23 cellular contexts compared by ENCODE assay signal in genomic region chr2:174036825-174037224, GRCh38.
DNase-seq lines count a peak whose midpoint lies in the region; ATAC-seq and TF ChIP-seq lines count a peak whose summit lies in the region.
"Had no signal": no experiment of that assay in that cellular context is flagged by ENCODE, and none has a peak within 500 bp of the region (broad histone marks: within the 10 kb centered on the region; RNA-seq: fewer than 3 reads in every experiment).

No MANE protein-coding gene starts in this region.

- peak; percentile 8 for DNase-seq in GM23248
- DNase-seq in RPMI8226: peak; percentile 15
- DNase-seq in lower lobe of right lung: no peak
- no peak for DNase-seq in suprapubic skin (ENCODE audit: low spot score in 2 of 2)
- no peak for DNase-seq in prostate gland (ENCODE audit: low spot score)
- DNase-seq: activated CD4-positive, alpha-beta T cell treated with anti-CD3 and anti-CD28 coated beads for 4 hours; activated naive CD4-positive, alpha-beta T cell treated with Interleukin-2 at 50 U/mL for 16 hours; activated T-cell treated with anti-CD3 and anti-CD28 coated beads, Interleukin-2, amount 50 U/mL, for 4 hours; amygdala; Caco-2; DMS79 treated with DMSO at 0.1 percent for 48 hours; HCEC 1CT; mesendoderm; naive thymus-derived CD4-positive, alpha-beta T cell; NCI-H1092 treated with DMSO at 0.1 percent for 48 hours; NCI-H187 treated with DMSO at 0.1 percent for 48 hours; NCI-H526 treated with DMSO at 0.1 percent for 48 hours; occipital lobe; stimulated activated naive CD8-positive, alpha-beta T cell treated with anti-CD3 and anti-CD28 coated beads, Interleukin-15, Interleukin-2, amounts not matched to agents 100 U/mL and 50 U/mL, for 24 hours; transverse colon had no signal

- H3K4me1 ChIP-seq in GM23248 (ENCODE audit: insufficient read depth): peaks cover 29% of the 10 kb centered on the region
- peaks cover 28% of the 10 kb centered on the region for H3K4me1 ChIP-seq in lower lobe of right lung
- peaks cover 35% of the 10 kb centered on the region for H3K4me1 ChIP-seq in suprapubic skin
- no peaks in the 10 kb centered on the region for H3K4me1 ChIP-seq in prostate gland (replicated peaks)

- H2AFZ ChIP-seq in GM23248: peak overlapping the region; percentile 94

- peak overlapping the region; percentile 95 for H3K27ac ChIP-seq in GM23248
- peak overlapping the region; percentile 34 for H3K27ac ChIP-seq in lower lobe of right lung
- H3K27ac ChIP-seq in suprapubic skin: peak overlapping the region; percentile 59
- no peak overlapping the region for H3K27ac ChIP-seq in prostate gland
- H3K27ac ChIP-seq: cardiac muscle cell had no signal

- in situ Hi-C loops in GM23248 (cut with MboI): no loop called here

- no peaks in the 10 kb centered on the region for H3K79me2 ChIP-seq in GM23248 (ENCODE audit: insufficient read depth)

- TF ChIP-seq POLR2A in suprapubic skin (IDR thresholded peaks at IDR 0.05): no peak
- TF ChIP-seq POLR2A in prostate gland (IDR thresholded peaks at IDR 0.05): no peak

- peak overlapping the region; percentile 86 for H3K9ac ChIP-seq in GM23248

- TF ChIP-seq CTCF in lower lobe of right lung (IDR thresholded peaks at IDR 0.05) (no peak), suprapubic skin (IDR thresholded peaks at IDR 0.05) (no peak), prostate gland (IDR thresholded peaks at IDR 0.05) (no peak)

- H3K36me3 ChIP-seq in GM23248 (ENCODE audit: low read depth) (no peaks in the 10 kb centered on the region), lower lobe of right lung (no peaks in the 10 kb centered on the region), suprapubic skin (no peaks in the 10 kb centered on the region), prostate gland (no peaks in the 10 kb centered on the region)
- H3K36me3 ChIP-seq: cardiac muscle cell, transverse colon had no signal

- H3K4me3 ChIP-seq in GM23248: peak overlapping the region; percentile 74
- H3K4me3 ChIP-seq in lower lobe of right lung: no peak overlapping the region
- no peak overlapping the region for H3K4me3 ChIP-seq in suprapubic skin
- H3K4me3 ChIP-seq in prostate gland: no peak overlapping the region
- H3K4me3 ChIP-seq: cardiac muscle cell, transverse colon had no signal

- no peak for ATAC-seq in lower lobe of right lung
- no peak for ATAC-seq in GM18502 (IDR thresholded peaks at IDR 0.05; ENCODE audit: poor library complexity, unreplicated experiment)
- ATAC-seq in HG02981 (IDR thresholded peaks at IDR 0.05; ENCODE audit: unreplicated experiment): no peak
- ATAC-seq: activated T-cell treated with anti-CD3 and anti-CD28 coated beads, Interleukin-2, amount 50 U/mL, for 4 hours; stimulated activated naive CD8-positive, alpha-beta T cell treated with anti-CD3 and anti-CD28 coated beads, Interleukin-15, Interleukin-2, amounts not matched to agents 100 U/mL and 50 U/mL, for 24 hours had no signal

- no peaks in the 10 kb centered on the region for H3K9me2 ChIP-seq in GM23248 (ENCODE audit: insufficient read depth)

- intact Hi-C loops in lower lobe of right lung (cut with DNase I) (no loop called here), prostate gland (cut with DNase I) (loop anchor here (10.0 kb wide), 1 partner anchor 462 kb away; no protein-coding TSS in a partner anchor)

- TF ChIP-seq EP300 in suprapubic skin (IDR thresholded peaks at IDR 0.05): no peak

- H4K20me1 ChIP-seq in GM23248 (ENCODE audit: insufficient read depth): no peaks in the 10 kb centered on the region

- H3K27me3 ChIP-seq in GM23248 (replicated peaks; ENCODE audit: insufficient read depth) (no peaks in the 10 kb centered on the region), lower lobe of right lung (ENCODE audit: low read depth) (no peaks in the 10 kb centered on the region), suprapubic skin (no peaks in the 10 kb centered on the region), prostate gland (replicated peaks; ENCODE audit: insufficient read depth) (no peaks in the 10 kb centered on the region)
- H3K27me3 ChIP-seq: cardiac muscle cell, transverse colon had no signal

- H3K4me2 ChIP-seq in GM23248 (ENCODE audit: unreplicated experiment): peak overlapping the region; percentile 85

- H3F3A ChIP-seq in GM23248 (ENCODE audit: insufficient read depth): peaks cover 26% of the 10 kb centered on the region

- H3K9me3 ChIP-seq in GM23248 (ENCODE audit: low read depth) (no peaks in the 10 kb centered on the region), lower lobe of right lung (no peaks in the 10 kb centered on the region), suprapubic skin (no peaks in the 10 kb centered on the region), prostate gland (no peaks in the 10 kb centered on the region)
- H3K9me3 ChIP-seq: Caco-2, transverse colon had no signal

Comparison
In these comparisons a context has a peak if more than half of its experiments do, and no peak if none do; other contexts are left out.
1. DNase-seq: peak in GM23248 (single experiment) and RPMI8226 (single experiment); none in lower lobe of right lung (single experiment), suprapubic skin (0 of 2) and prostate gland (single experiment).
2. H3K27ac ChIP-seq: peak in GM23248 (single experiment), lower lobe of right lung (single experiment) and suprapubic skin (single experiment); none in prostate gland (0 of 2).